In genomic region chr12:131135311-131135785, GRCh38 we compare ENCODE assay signal across 21 cellular contexts.
A peak's percentile ranks its signal among the peaks of the same experiment; 100 is the strongest.
DNase-seq lines count a peak whose midpoint lies in the region; ATAC-seq, FAIRE-seq and TF ChIP-seq lines count a peak whose summit lies in the region.
"Had no signal": no experiment of that assay in that cellular context is flagged by ENCODE, and none has a peak within 500 bp of the region (broad histone marks: within the 10 kb centered on the region; RNA-seq: fewer than 3 reads in every experiment).

No MANE protein-coding gene starts in this region.

- no CpG with 5 or more reads among the region's 13 CpGs for WGBS in neuronal stem cell (ENCODE audit: extremely low coverage in 2 of 2, insufficient read length in 2 of 2, insufficient replicate concordance in 1 of 2), 2 donors
- WGBS in spleen, 5 donors = 90 to 94% (median 93%) methylated on average over 13 of the region's 13 CpGs

- H3K23ac ChIP-seq in neuronal stem cell (ENCODE audit: low read depth, low read length, poor library complexity) = no peak overlapping the region

- ATAC-seq in GM18873 (IDR thresholded peaks at IDR 0.05; ENCODE audit: low FRiP score, unreplicated experiment) = no peak
- ATAC-seq: GM23338 had no signal

- peaks cover 0 to 3% of the 10 kb centered on the region in 2 donors for H3K4me1 ChIP-seq in kidney (ENCODE audit: control insufficient read depth in 1 of 2, insufficient read depth in 1 of 2, low read depth in 1 of 2, low read length in 2 of 2)
- H3K4me1 ChIP-seq in neuronal stem cell (ENCODE audit: control insufficient read depth in 2 of 2, insufficient read depth in 1 of 2, low read depth in 1 of 2, low read length in 2 of 2) = peaks cover 2 to 6% of the 10 kb centered on the region in 2 donors
- H3K4me1 ChIP-seq in spleen = peaks cover 0 to 8% (median 5%) of the 10 kb centered on the region in 6 donors
- H3K4me1 ChIP-seq: HAP-1 had no signal

- no peak overlapping the region for H3K4ac ChIP-seq in neuronal stem cell (ENCODE audit: low read length)

- no peaks in the 10 kb centered on the region for H3K79me1 ChIP-seq in neuronal stem cell (ENCODE audit: low read depth, low read length)

- H2BK15ac ChIP-seq in neuronal stem cell (ENCODE audit: low read length) = peak overlapping the region; percentile 30

- H3K9ac ChIP-seq in kidney (ENCODE audit: low read length in 2 of 2) (no peak overlapping the region), neuronal stem cell (ENCODE audit: low read depth, low read length, poor library complexity) (no peak overlapping the region)

- H3K9me3 ChIP-seq in kidney (ENCODE audit: control insufficient read depth in 1 of 2, low read length in 2 of 2) = no peaks in the 10 kb centered on the region
- no peaks in the 10 kb centered on the region for H3K9me3 ChIP-seq in neuronal stem cell (replicated peaks in 1 of 2; ENCODE audit: control insufficient read depth in 2 of 2, insufficient read depth in 1 of 2, low read depth in 1 of 2, low read length in 2 of 2)
- no peaks in the 10 kb centered on the region for H3K9me3 ChIP-seq in spleen
- H3K9me3 ChIP-seq: HAP-1 had no signal

- no peak overlapping the region for H2AFZ ChIP-seq in neuronal stem cell (ENCODE audit: low read length)
- H2AFZ ChIP-seq: GM23338 had no signal

- no peak overlapping the region for H2BK12ac ChIP-seq in neuronal stem cell (ENCODE audit: low read length)

- TF ChIP-seq POLR2A in spleen (IDR thresholded peaks at IDR 0.05) = no peak

- FAIRE-seq in kidney (lab: Jason Lieb, UNC) = no peak
- FAIRE-seq: GM12891, GM18507, GM19239 had no signal

- no peak overlapping the region for H3K18ac ChIP-seq in neuronal stem cell (ENCODE audit: low read length)

- H3K27me3 ChIP-seq in neuronal stem cell (ENCODE audit: control insufficient read depth in 3 of 3, insufficient read depth in 3 of 3, low read depth in 1 of 3, low read length in 3 of 3) (no peaks in the 10 kb centered on the region), spleen (replicated peaks in 1 of 7) (peaks cover 0 to 19% (median 0%) of the 10 kb centered on the region in 7 donors)

- peak; percentile 50 for DNase-seq in activated effector memory CD4-positive, alpha-beta T cell treated with anti-CD3 and anti-CD28 coated beads, Interleukin-2, amount 50 U/mL, for 16 hours
- no peak for DNase-seq in activated effector memory CD4-positive, alpha-beta T cell treated with Interleukin-2 at 50 U/mL for 16 hours
- DNase-seq in kidney = peak; percentile 59
- no peak for DNase-seq in neuronal stem cell (ENCODE audit: low spot score)
- DNase-seq in spleen = peak; percentile 51
- DNase-seq in activated naive CD4-positive, alpha-beta T cell treated with anti-CD3 and anti-CD28 coated beads, Interleukin-2, amount 50 U/mL, for 16 hours = no peak
- DNase-seq in NCI-H1694 (lab: John Stamatoyannopoulos, UW) = no peak
- DNase-seq: C1 segment of cervical spinal cord; Calu3; CD4-positive, alpha-beta memory T cell; COR-L47; DMS53; DMS79 treated with DMSO at 0.1 percent for 48 hours; GF-D8; HFFc6 had no signal

- TF ChIP-seq CTCF in kidney (IDR thresholded peaks at IDR 0.05; ENCODE audit: borderline replicate concordance, extremely low read depth, insufficient read depth) (no peak), spleen (IDR thresholded peaks at IDR 0.05 in 8 of 11, conservative IDR thresholded peaks at IDR 0.05 in 3 of 11) (no peak)

- H3K4me3 ChIP-seq in kidney (ENCODE audit: low read length in 2 of 2) (no peak overlapping the region), neuronal stem cell (ENCODE audit: low read length in 2 of 2) (no peak overlapping the region), spleen (no peak overlapping the region)
- H3K4me3 ChIP-seq: GM23338, HAP-1 had no signal

- H3K27ac ChIP-seq in kidney (ENCODE audit: low read depth in 2 of 2, low read length in 2 of 2) (no peak overlapping the region), neuronal stem cell (replicated peaks; ENCODE audit: low read length) (no peak overlapping the region), spleen (no peak overlapping the region)

- H4K8ac ChIP-seq in neuronal stem cell (ENCODE audit: low read depth, low read length) = no peak overlapping the region

- H3K36me3 ChIP-seq in kidney (ENCODE audit: control insufficient read depth in 1 of 2, insufficient read depth in 2 of 2, low read length in 2 of 2) (no peaks in the 10 kb centered on the region), neuronal stem cell (replicated peaks in 1 of 2; ENCODE audit: control insufficient read depth in 2 of 2, insufficient read depth in 2 of 2, low read length in 2 of 2) (no peaks in the 10 kb centered on the region), spleen (no peaks in the 10 kb centered on the region)
- H3K36me3 ChIP-seq: HAP-1 had no signal

- intact Hi-C loops in kidney (cut with DNase I) (no loop called here), spleen (cut with DNase I; ENCODE audit: low total_unique reads) (no loop called here)

- H2BK5ac ChIP-seq in neuronal stem cell (ENCODE audit: low read length) = no peak overlapping the region

- no peak overlapping the region for H2BK120ac ChIP-seq in neuronal stem cell (ENCODE audit: low read depth, low read length)

- no peak overlapping the region for H3K4me2 ChIP-seq in neuronal stem cell (ENCODE audit: insufficient read depth, low read length, poor library complexity, severe bottlenecking)
- H3K4me2 ChIP-seq: GM23338 had no signal

- no peak overlapping the region for H3K14ac ChIP-seq in neuronal stem cell (ENCODE audit: low read length)

- H2AK5ac ChIP-seq in neuronal stem cell (ENCODE audit: low read depth, low read length) = peak overlapping the region; percentile 31

- no peak overlapping the region for H4K91ac ChIP-seq in neuronal stem cell (ENCODE audit: low read depth, low read length, poor library complexity)

Comparison
In these comparisons a context has a peak if more than half of its experiments do, and no peak if none do; other contexts are left out.
1. DNase-seq: peak in activated effector memory CD4-positive, alpha-beta T cell treated with anti-CD3 and anti-CD28 coated beads, Interleukin-2, amount 50 U/mL, for 16 hours (single experiment), kidney (single experiment) and spleen (single experiment); none in activated effector memory CD4-positive, alpha-beta T cell treated with Interleukin-2 at 50 U/mL for 16 hours (single experiment), neuronal stem cell (single experiment), activated naive CD4-positive, alpha-beta T cell treated with anti-CD3 and anti-CD28 coated beads, Interleukin-2, amount 50 U/mL, for 16 hours (single experiment) and NCI-H1694 (single experiment).